26 cellular contexts compared by ENCODE assay signal in the genomic region with DNA sequence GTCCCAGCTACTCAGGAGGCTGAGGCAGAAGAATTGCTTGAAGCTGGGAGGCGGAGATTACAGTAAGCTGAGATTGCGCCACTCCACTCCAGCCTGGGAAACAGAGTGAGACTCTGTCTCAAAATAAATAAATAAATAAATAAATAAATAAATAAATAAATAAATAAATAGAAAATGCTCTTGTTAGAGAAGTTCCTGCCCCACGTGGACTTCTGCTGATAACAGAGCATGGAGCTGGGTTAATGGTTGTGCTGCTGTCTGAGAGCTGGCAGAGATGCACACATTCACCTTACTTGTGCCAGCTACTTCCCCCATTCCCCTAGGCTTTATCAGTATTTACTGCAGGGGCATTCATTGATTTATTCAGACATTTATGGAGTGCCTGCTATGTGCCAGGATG.
"Had no signal": no experiment of that assay in that cellular context is flagged by ENCODE, and none has a peak within 500 bp of the region (broad histone marks: within the 10 kb centered on the region; RNA-seq: fewer than 3 reads in every experiment).

No MANE protein-coding gene starts in this region.

- H3K36me3 ChIP-seq: colonic mucosa, esophagus squamous epithelium, gastrocnemius medialis, heart left ventricle, left lung, lower lobe of right lung had no signal

- DNase-seq: colonic mucosa; cortex of kidney; effector CD8-positive, alpha-beta T cell; effector memory CD8-positive, alpha-beta T cell; endodermal cell; erythroblast; esophagus squamous epithelium; foreskin fibroblast; foreskin melanocyte; gastrocnemius medialis; heart left ventricle; hypothalamus; immature natural killer cell; islet precursor cell; kidney; kidney glomerular epithelial cell; left lung; left ventricle myocardium superior; lower lobe of right lung; mesenchymal stem cell; mucosa of descending colon; naive B cell had no signal

- FAIRE-seq: endometrium, kidney had no signal

- ATAC-seq: effector memory CD8-positive, alpha-beta T cell; esophagus mucosa; gastrocnemius medialis; heart left ventricle; left lung; left ventricle myocardium superior; lower lobe of right lung; mucosa of descending colon had no signal

- H3K4me2 ChIP-seq: hepatocyte had no signal

- H3K27me3 ChIP-seq: colonic mucosa, gastrocnemius medialis had no signal

- H3K79me2 ChIP-seq: hepatocyte had no signal

- H3K4me1 ChIP-seq: colonic mucosa, esophagus squamous epithelium, gastrocnemius medialis, heart left ventricle, left lung, lower lobe of right lung had no signal

- H2AFZ ChIP-seq: hepatocyte had no signal

- H3K9me3 ChIP-seq: colonic mucosa, esophagus squamous epithelium, gastrocnemius medialis, heart left ventricle, left lung, lower lobe of right lung, mucosa of descending colon had no signal

- H3K4me3 ChIP-seq: colonic mucosa, esophagus squamous epithelium, gastrocnemius medialis, heart left ventricle, hepatocyte, left lung, lower lobe of right lung, mucosa of descending colon had no signal

- H3K27ac ChIP-seq: colonic mucosa, epithelial cell of prostate, esophagus squamous epithelium, gastrocnemius medialis, heart left ventricle, hepatocyte, left lung, lower lobe of right lung had no signal
